ENCODE assay signal across 9 cellular contexts in the genomic region with DNA sequence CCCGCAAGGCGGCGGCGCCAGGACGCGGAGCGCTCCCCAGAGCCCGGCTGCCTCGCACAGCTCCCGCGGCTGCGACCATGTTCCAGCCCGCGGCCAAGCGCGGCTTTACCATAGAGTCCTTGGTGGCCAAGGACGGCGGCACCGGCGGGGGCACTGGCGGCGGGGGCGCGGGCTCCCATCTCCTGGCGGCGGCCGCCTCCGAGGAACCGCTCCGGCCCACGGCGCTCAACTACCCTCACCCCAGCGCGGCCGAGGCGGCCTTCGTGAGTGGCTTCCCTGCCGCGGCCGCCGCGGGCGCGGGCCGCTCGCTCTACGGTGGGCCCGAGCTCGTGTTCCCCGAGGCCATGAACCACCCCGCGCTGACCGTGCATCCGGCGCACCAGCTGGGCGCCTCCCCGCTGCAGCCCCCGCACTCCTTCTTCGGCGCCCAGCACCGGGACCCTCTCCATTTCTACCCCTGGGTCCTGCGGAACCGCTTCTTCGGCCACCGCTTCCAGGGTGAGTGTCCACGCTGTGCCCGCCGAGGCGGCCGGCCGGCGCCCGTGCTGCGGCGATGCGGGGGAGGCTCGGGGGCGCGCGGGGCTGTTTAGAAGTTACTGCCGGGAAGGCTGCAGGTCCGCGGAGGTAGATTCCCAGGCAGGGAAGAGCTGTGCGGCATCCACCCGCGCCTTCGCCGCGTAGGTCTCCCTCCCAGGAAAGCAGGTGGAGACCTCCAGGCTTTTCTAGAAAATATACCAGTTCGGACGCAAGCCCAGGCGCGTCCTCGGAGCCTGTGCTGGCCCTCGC. TPM values are rescaled to one million over a fixed set of nuclear protein-coding genes. Genes with fewer than 3 reads are reported as not detected.
DNase-seq lines count a peak whose midpoint lies in the region; ATAC-seq and TF ChIP-seq lines count a peak whose summit lies in the region.
"Had no signal": no experiment of that assay in that cellular context is flagged by ENCODE, and none has a peak within 500 bp of the region (broad histone marks: within the 10 kb centered on the region; RNA-seq: fewer than 3 reads in every experiment).

No MANE protein-coding gene starts in this region.

- H3K27ac ChIP-seq in colonic mucosa (no peak overlapping the region), ovary (no peak overlapping the region), uterus (no peak overlapping the region)

- H3K9me3 ChIP-seq in colonic mucosa (no peaks in the 10 kb centered on the region), ovary (no peaks in the 10 kb centered on the region), uterus (no peaks in the 10 kb centered on the region)

- no peak for TF ChIP-seq EP300 in ovary (IDR thresholded peaks at IDR 0.05)

- H3K9ac ChIP-seq in colonic mucosa (ENCODE audit: low read depth in 2 of 2, low read length in 2 of 2), result no peak overlapping the region

- H3K27me3 ChIP-seq in colonic mucosa (peaks cover 94% of the 10 kb centered on the region), ovary (no peaks in the 10 kb centered on the region), uterus (peaks cover 37 to 82% of the 10 kb centered on the region in 2 donors)

- intact Hi-C loops in colonic mucosa (cut with DNase I) (no loop called here), ovary (cut with DNase I) (no loop called here), uterus (cut with DNase I; ENCODE audit: low total_unique reads) (no loop called here)

- WGBS in ovary, 3 donors, result 1 to 3% (median 2%) methylated on average over 82 to 95 of the region's 95 CpGs

- no peak for ATAC-seq in HG03175 (IDR thresholded peaks at IDR 0.05; ENCODE audit: unreplicated experiment)

- no peaks in the 10 kb centered on the region for H3K36me3 ChIP-seq in colonic mucosa
- no peaks in the 10 kb centered on the region for H3K36me3 ChIP-seq in ovary
- H3K36me3 ChIP-seq in uterus, result no peaks in the 10 kb centered on the region

- TF ChIP-seq POLR2A in ovary (IDR thresholded peaks at IDR 0.05) (no peak), uterus (IDR thresholded peaks at IDR 0.05) (no peak)

- DNase-seq in NCI-H2196 (lab: John Stamatoyannopoulos, UW; ENCODE audit: unreplicated experiment), result peak; percentile 9
- DNase-seq in NCI-H2196 treated with DMSO at 0.1 percent for 48 hours (lab: John Stamatoyannopoulos, UW; ENCODE audit: unreplicated experiment), result no peak
- peak; percentile 72 for DNase-seq in HuH-7.5 (ENCODE audit: low spot score)
- DNase-seq in colonic mucosa, result no peak
- DNase-seq in ovary, result no peak
- no peak for DNase-seq in uterus
- DNase-seq in AG08395 (ENCODE audit: low spot score), result no peak

- H3K4me1 ChIP-seq in colonic mucosa, result peaks cover 34% of the 10 kb centered on the region
- peaks cover 9% of the 10 kb centered on the region for H3K4me1 ChIP-seq in ovary (ENCODE audit: insufficient read depth)
- H3K4me1 ChIP-seq in uterus, result peaks cover 0 to 32% of the 10 kb centered on the region in 2 donors

- TF ChIP-seq CTCF in colonic mucosa (IDR thresholded peaks at IDR 0.05), result no peak
- no peak for TF ChIP-seq CTCF in ovary (IDR thresholded peaks at IDR 0.05)
- no peak for TF ChIP-seq CTCF in uterus (IDR thresholded peaks at IDR 0.05)

- H3K4me3 ChIP-seq in colonic mucosa, result peak overlapping the region; percentile 41
- H3K4me3 ChIP-seq in ovary, result peak overlapping the region; percentile 29
- peak overlapping the region in 1 of 2 donors; percentile 34 for H3K4me3 ChIP-seq in uterus
- H3K4me3 ChIP-seq: lung had no signal

RNA-seq across cellular contexts. Expression of a gene that starts 0.7 kb away (rescaled TPM):
- total RNA-seq in colonic mucosa (1 to 10 TPM; 1.1 to 2.0 TPM), ovary (1 to 10 TPM in 1 of 7 donors, under 1 TPM in 2, not detected in 4; 0.20 to 1.1 (median 0.28) TPM), uterus (under 1 TPM in 1 of 4 donors, not detected in 3; 0.21 TPM)
- polyA plus RNA-seq in ovary, result under 1 TPM in 1 of 2 donors, not detected in 1; 0.28 TPM

RNA-seq across cellular contexts. Expression of a gene that starts 30.9 kb away (rescaled TPM):
- total RNA-seq in colonic mucosa, result 100 to 1,000 TPM in 1 of 2 donors, 10 to 100 TPM in 1; 79.6 to 129 TPM
- total RNA-seq in ovary, result 10 to 100 TPM in 6 of 7 donors, 1 to 10 TPM in 1; 9.3 to 36.2 (median 18.5) TPM
- 10 to 100 TPM; 11.9 to 26.1 TPM for polyA plus RNA-seq in ovary
- total RNA-seq in uterus, result 10 to 100 TPM in 3 of 4 donors, 1 to 10 TPM in 1; 4.5 to 33.8 (median 18.8) TPM

Comparison
In these comparisons a context has a peak if more than half of its experiments do, and no peak if none do; other contexts are left out.
1. DNase-seq: peak in NCI-H2196 (single experiment) and HuH-7.5 (single experiment); none in NCI-H2196 treated with DMSO at 0.1 percent for 48 hours (single experiment), colonic mucosa (single experiment), ovary (0 of 5), uterus (0 of 2) and AG08395 (single experiment).